ENCODE assay signal across 9 cellular contexts in genomic region chr3:143831208-143831607, GRCh38. TPM values are rescaled to one million over a fixed set of nuclear protein-coding genes. Genes with fewer than 3 reads are reported as not detected.
A peak's percentile ranks its signal among the peaks of the same experiment; 100 is the strongest.
DNase-seq lines count a peak whose midpoint lies in the region; ATAC-seq, FAIRE-seq and TF ChIP-seq lines count a peak whose summit lies in the region.
"Had no signal": no experiment of that assay in that cellular context is flagged by ENCODE, and none has a peak within 500 bp of the region (broad histone marks: within the 10 kb centered on the region; RNA-seq: fewer than 3 reads in every experiment).

No MANE protein-coding gene starts in this region.

- H3K36me3 ChIP-seq in right lobe of liver (no peaks in the 10 kb centered on the region), HepG2 (replicated peaks in 1 of 2; ENCODE audit: control insufficient read depth in 1 of 2, insufficient read depth in 2 of 2, low read length in 2 of 2) (no peaks in the 10 kb centered on the region), esophagus (ENCODE audit: control insufficient read depth in 2 of 2, insufficient read depth in 2 of 2, low read length in 1 of 2) (no peaks in the 10 kb centered on the region), vagina (no peaks in the 10 kb centered on the region)

- peaks cover 5% of the 10 kb centered on the region for H3K36me3 Mint-ChIP-seq in glutamatergic neuron (ENCODE audit: unreplicated experiment)

- TF ChIP-seq EP300 in HepG2 (IDR thresholded peaks at IDR 0.05; ENCODE audit: low read depth in 2 of 2, low read length in 2 of 2): no peak
- no peak for TF ChIP-seq EP300 in HepG2 (CRISPR knock-in tag; IDR thresholded peaks at IDR 0.05; ENCODE audit: borderline replicate concordance)

- no peak overlapping the region for H3K4me2 ChIP-seq in HepG2 (ENCODE audit: low read depth, low read length)

- peak overlapping the region in 1 of 3 donors; percentile 6 for H3K27ac ChIP-seq in right lobe of liver
- H3K27ac ChIP-seq in HepG2 (ENCODE audit: extremely low read length, insufficient read depth, low read length): no peak overlapping the region
- H3K27ac ChIP-seq in esophagus (ENCODE audit: low read depth in 2 of 2, low read length in 1 of 2): peak overlapping the region; percentile 35 to 74
- H3K27ac ChIP-seq in vagina: peak overlapping the region; percentile 5

- DNase-seq in right lobe of liver (no peak), HepG2 (ENCODE audit: low spot score) (no peak), vagina (ENCODE audit: extremely low spot score in 2 of 2) (no peak), DMS153 treated with DMSO at 0.1 percent for 48 hours (lab: John Stamatoyannopoulos, UW; ENCODE audit: unreplicated experiment) (no peak), glutamatergic neuron (no peak), globus pallidus (ENCODE audit: low spot score) (no peak)
- DNase-seq: NCI-H748 treated with DMSO at 0.1 percent for 48 hours had no signal

- FAIRE-seq in HepG2 (lab: Jason Lieb, UNC): no peak

- BruUV-seq in HepG2 (replicated peaks; lab: Mats Ljungman, UMichigan): no TSS peak

- no peak for TF ChIP-seq POLR2A in right lobe of liver (IDR thresholded peaks at IDR 0.05)
- TF ChIP-seq POLR2A in HepG2 (IDR thresholded peaks at IDR 0.05; ENCODE audit: insufficient read depth in 1 of 2, low read depth in 2 of 2, low read length in 2 of 2): no peak
- TF ChIP-seq POLR2A in vagina (IDR thresholded peaks at IDR 0.05): no peak

- TF ChIP-seq RAD21 in HepG2 (CRISPR knock-in tag; IDR thresholded peaks at IDR 0.05): no peak

- H3K9ac ChIP-seq in HepG2 (ENCODE audit: insufficient read depth, low read depth, low read length): no peak overlapping the region

- WGBS in right lobe of liver (ENCODE audit: insufficient coverage, low coverage, low lambda C conversion rate, missing lambda C conversion rate): 17% methylated on average over 2 of the region's 2 CpGs
- WGBS in HepG2 (ENCODE audit: low lambda C conversion rate): 3% methylated on average over 2 of the region's 2 CpGs
- WGBS in esophagus, 2 donors: 2 to 13% methylated on average over 2 of the region's 2 CpGs

- POLR2A ChIA-PET in HepG2 (lab: Yijun Ruan, JAX): no interaction called here

- H3K4me3 Mint-ChIP-seq in glutamatergic neuron (ENCODE audit: unreplicated experiment): no peak overlapping the region

- CTCF ChIA-PET in HepG2 (lab: Yijun Ruan, JAX; ENCODE audit: low intra/inter-chr PET ratio, low total read pairs): no interaction called here

- no peak overlapping the region for H3K4me3 ChIP-seq in right lobe of liver
- H3K4me3 ChIP-seq in HepG2 (replicated peaks in 1 of 3; ENCODE audit: insufficient read depth in 1 of 3, low read depth in 2 of 3, low read length in 3 of 3): no peak overlapping the region
- no peak overlapping the region for H3K4me3 ChIP-seq in esophagus (ENCODE audit: low read depth in 1 of 2, low read length in 2 of 2)
- H3K4me3 ChIP-seq in vagina: no peak overlapping the region

- no peak overlapping the region for H3K27ac Mint-ChIP-seq in glutamatergic neuron (ENCODE audit: unreplicated experiment)

- intact Hi-C loops in right lobe of liver (cut with DNase I): no loop called here
- intact Hi-C loops in HepG2 (cut with micrococcal nuclease; ENCODE audit: unreplicated experiment): no loop called here
- intact Hi-C loops in vagina (cut with DNase I): no loop called here

- H3K27me3 ChIP-seq in right lobe of liver (no peaks in the 10 kb centered on the region), HepG2 (ENCODE audit: control insufficient read depth in 1 of 2, insufficient read depth in 2 of 2, low read length in 2 of 2) (no peaks in the 10 kb centered on the region), esophagus (ENCODE audit: control insufficient read depth in 1 of 2, insufficient read depth in 2 of 2, low read length in 2 of 2) (no peaks in the 10 kb centered on the region), vagina (no peaks in the 10 kb centered on the region)

- H3K9me3 ChIP-seq in right lobe of liver (no peaks in the 10 kb centered on the region), HepG2 (ENCODE audit: low read length) (no peaks in the 10 kb centered on the region), esophagus (ENCODE audit: control insufficient read depth in 2 of 2, insufficient read depth in 1 of 2, low read depth in 1 of 2, low read length in 1 of 2) (no peaks in the 10 kb centered on the region), vagina (no peaks in the 10 kb centered on the region)

- H3K4me1 ChIP-seq in right lobe of liver (no peaks in the 10 kb centered on the region), HepG2 (ENCODE audit: insufficient read depth, low read length) (no peaks in the 10 kb centered on the region), esophagus (ENCODE audit: control insufficient read depth in 2 of 2, insufficient read depth in 2 of 2, low read length in 1 of 2) (peaks cover 0 to 4% of the 10 kb centered on the region in 2 donors), vagina (peaks cover 27% of the 10 kb centered on the region)

- H2AFZ ChIP-seq in HepG2 (ENCODE audit: low read length): no peak overlapping the region

- TF ChIP-seq CTCF in right lobe of liver (IDR thresholded peaks at IDR 0.05) (no peak), HepG2 (CRISPR knock-in tag; IDR thresholded peaks at IDR 0.05) (no peak), vagina (IDR thresholded peaks at IDR 0.05) (no peak), glutamatergic neuron (IDR thresholded peaks at IDR 0.05; ENCODE audit: partially characterized antibody, unreplicated experiment) (no peak)

- in situ Hi-C loops in HepG2 (cut with HindIII; ENCODE audit: extremely low pct_ligation_motif_present, low pct_unique_long_range_greater_than_20kb): no loop called here

- no peaks in the 10 kb centered on the region for H3K27me3 Mint-ChIP-seq in glutamatergic neuron (ENCODE audit: unreplicated experiment)

- ATAC-seq in right lobe of liver: peak in 3 of 4 donors; percentile 19 to 65 (median 25)
- ATAC-seq in HepG2: no peak
- peak; percentile 34 for ATAC-seq in HG03521 (IDR thresholded peaks at IDR 0.05; ENCODE audit: unreplicated experiment)

- peaks cover 13% of the 10 kb centered on the region for H3K4me1 Mint-ChIP-seq in glutamatergic neuron (ENCODE audit: low read depth, unreplicated experiment)

- no peaks in the 10 kb centered on the region for H3K79me2 ChIP-seq in HepG2 (ENCODE audit: insufficient read depth, low read length)

- no peaks in the 10 kb centered on the region for H4K20me1 ChIP-seq in HepG2 (ENCODE audit: insufficient read depth, low read length)

- no peaks in the 10 kb centered on the region for H3K9me3 Mint-ChIP-seq in glutamatergic neuron (ENCODE audit: unreplicated experiment)

TF ChIP-seq in HepG2, 621 proteins besides CTCF, POLR2A, EP300 and RAD21:
- TF ChIP-seq PAF1 (CRISPR knock-in tag; IDR thresholded peaks at IDR 0.05) (no peak), MLX (CRISPR knock-in tag; IDR thresholded peaks at IDR 0.05) (no peak), TCF7 (IDR thresholded peaks at IDR 0.05; ENCODE audit: low read depth) (no peak), SALL1 (CRISPR knock-in tag; IDR thresholded peaks at IDR 0.05) (no peak), HMG20A (CRISPR knock-in tag; IDR thresholded peaks at IDR 0.05; ENCODE audit: borderline replicate concordance) (no peak), NRL (CRISPR knock-in tag; IDR thresholded peaks at IDR 0.05; ENCODE audit: borderline replicate concordance) (no peak), SP1 (IDR thresholded peaks at IDR 0.05) (no peak), SP1 (CRISPR knock-in tag; IDR thresholded peaks at IDR 0.05) (no peak), ZBTB8A (CRISPR knock-in tag; IDR thresholded peaks at IDR 0.05; ENCODE audit: borderline replicate concordance, low read depth) (no peak), SETDB1 (CRISPR knock-in tag; IDR thresholded peaks at IDR 0.05; ENCODE audit: borderline replicate concordance) (no peak)

RNA-seq across cellular contexts. Expression of gene SLC9A9, which starts 17.1 kb away (rescaled TPM):
- 1 to 10 TPM; 1.3 to 6.3 (median 3.0) TPM for total RNA-seq in right lobe of liver
- total RNA-seq in HepG2 (2016; rRNA removed; fragmentation: Illumina TruSeq; extraction: Trizol): not detected in 2 replicates
- total RNA-seq in HepG2 (2016; cell fraction: cytosol; rRNA removed; fragmentation: Illumina TruSeq; extraction: Trizol; ENCODE audit: low read depth): not detected in 2 replicates
- not detected in 2 replicates for total RNA-seq in HepG2 (2016; cell fraction: insoluble cytoplasmic fraction; rRNA removed; fragmentation: Illumina TruSeq; extraction: Trizol)
- not detected in 2 replicates for total RNA-seq in HepG2 (2016; cell fraction: membrane; rRNA removed; fragmentation: Illumina TruSeq; extraction: Trizol)
- not detected in 2 replicates for total RNA-seq in HepG2 (2016; cell fraction: nucleus; rRNA removed; fragmentation: Illumina TruSeq; extraction: Trizol)
- polyA plus RNA-seq in HepG2 (2011; rRNA removed): not detected in 2 replicates
- not detected in 2 replicates for polyA plus RNA-seq in HepG2 (2011; cell fraction: cytosol; rRNA removed)
- polyA plus RNA-seq in HepG2 (2011; cell fraction: nucleus; rRNA removed): not detected in 2 replicates
- polyA plus RNA-seq in HepG2 (2012): not detected in 2 replicates
- polyA plus RNA-seq in HepG2 (2016; cell fraction: cytosol; fragmentation: Illumina TruSeq; extraction: Trizol; ENCODE audit: low read depth): not detected in 2 replicates
- not detected in 2 replicates for polyA plus RNA-seq in HepG2 (2016; cell fraction: insoluble cytoplasmic fraction; fragmentation: Illumina TruSeq; extraction: Trizol; ENCODE audit: low read depth)
- not detected in 2 replicates for polyA plus RNA-seq in HepG2 (2016; cell fraction: membrane; fragmentation: Illumina TruSeq; extraction: Trizol; ENCODE audit: low read depth)
- not detected in 2 replicates for polyA plus RNA-seq in HepG2 (2016; cell fraction: nucleus; fragmentation: Illumina TruSeq; extraction: Trizol; ENCODE audit: insufficient read depth, low read depth)
- polyA minus RNA-seq in HepG2 (2011; rRNA and poly(A)+ RNA removed; ENCODE audit: low replicate concordance): not detected in 2 replicates
- polyA minus RNA-seq in HepG2 (2011; cell fraction: cytosol; rRNA and poly(A)+ RNA removed): not detected in 2 replicates
- polyA minus RNA-seq in HepG2 (2011; cell fraction: nucleus; rRNA and poly(A)+ RNA removed): not detected in 2 replicates
- polyA plus RNA-seq in esophagus: 10 to 100 TPM in 1 of 2 donors, 1 to 10 TPM in 1; 8.3 to 11.9 TPM
- total RNA-seq in vagina: 30.7 TPM
- total RNA-seq in glutamatergic neuron (ENCODE audit: unreplicated experiment): 11.4 TPM
